In the genomic region with DNA sequence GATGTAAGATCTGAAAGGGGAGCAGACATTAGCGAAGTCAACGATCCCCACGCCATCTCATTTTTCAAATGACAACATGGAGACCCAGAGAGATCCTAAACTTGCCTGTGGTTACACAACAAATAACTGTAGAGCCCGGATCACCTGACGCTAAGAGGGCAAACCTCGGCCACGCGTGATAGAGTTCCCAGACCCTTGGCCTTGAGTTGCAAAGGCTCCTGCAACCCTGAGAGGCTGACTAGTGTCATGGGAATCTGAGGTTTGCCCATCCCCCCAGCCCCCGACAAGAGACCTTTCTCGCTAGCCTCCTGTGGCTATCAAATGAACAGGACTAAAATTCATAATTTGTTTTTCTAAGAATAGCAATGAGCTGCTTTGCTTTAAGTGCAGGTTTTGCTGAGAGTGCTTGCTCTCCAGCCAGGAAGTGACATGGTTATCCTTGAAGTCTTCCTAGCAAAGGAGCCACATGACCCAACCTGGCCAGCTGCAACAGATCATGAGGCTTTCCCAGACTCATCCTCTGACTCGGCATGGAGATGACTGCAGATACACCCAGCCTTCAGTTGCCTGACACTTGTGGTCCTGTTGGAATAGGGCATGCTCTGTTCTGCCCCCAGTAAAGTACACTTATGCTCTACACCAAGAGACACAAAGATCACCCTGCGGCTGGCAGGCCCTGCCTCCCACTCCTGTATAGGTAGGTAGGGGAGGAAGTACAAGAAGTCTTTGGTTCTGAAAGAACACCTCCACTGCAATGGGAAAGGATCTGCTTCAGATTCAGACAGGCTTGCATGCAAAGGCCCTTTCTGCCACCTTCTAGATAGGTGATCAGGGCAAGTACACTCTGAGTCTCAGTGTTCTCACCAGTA, we compare ENCODE assay signal across 1 cellular context.
TF ChIP-seq lines count a peak whose summit lies in the region.

No MANE protein-coding gene starts in this region.

TF ChIP-seq in IMR-90, 13 proteins besides CTCF, POLR2A, EP300 and RAD21:
- TF ChIP-seq USF2 (IDR thresholded peaks at IDR 0.05; ENCODE audit: low read depth, low read length) (no peak), MXI1 (IDR thresholded peaks at IDR 0.05; ENCODE audit: borderline replicate concordance, low read depth, low read length) (no peak), RCOR1 (IDR thresholded peaks at IDR 0.05; ENCODE audit: insufficient replicate concordance, low read length) (no peak), MAFK (IDR thresholded peaks at IDR 0.05; ENCODE audit: low read depth, low read length) (no peak), MAZ (IDR thresholded peaks at IDR 0.05; ENCODE audit: borderline replicate concordance, low read depth, low read length) (no peak), RFX5 (IDR thresholded peaks at IDR 0.05; ENCODE audit: low read depth, low read length) (no peak), SMC3 (IDR thresholded peaks at IDR 0.05; ENCODE audit: low read depth, low read length) (no peak), CEBPB (IDR thresholded peaks at IDR 0.05; ENCODE audit: low read depth, low read length) (no peak), BHLHE40 (IDR thresholded peaks at IDR 0.05; ENCODE audit: low read depth, low read length) (no peak), CHD1 (IDR thresholded peaks at IDR 0.05; ENCODE audit: low read depth, low read length) (no peak), FOS (IDR thresholded peaks at IDR 0.05; ENCODE audit: low read depth, low read length) (no peak), NFE2L2 (IDR thresholded peaks at IDR 0.05; ENCODE audit: low read depth, low read length) (no peak)
- TF ChIP-seq, protein P1, sequence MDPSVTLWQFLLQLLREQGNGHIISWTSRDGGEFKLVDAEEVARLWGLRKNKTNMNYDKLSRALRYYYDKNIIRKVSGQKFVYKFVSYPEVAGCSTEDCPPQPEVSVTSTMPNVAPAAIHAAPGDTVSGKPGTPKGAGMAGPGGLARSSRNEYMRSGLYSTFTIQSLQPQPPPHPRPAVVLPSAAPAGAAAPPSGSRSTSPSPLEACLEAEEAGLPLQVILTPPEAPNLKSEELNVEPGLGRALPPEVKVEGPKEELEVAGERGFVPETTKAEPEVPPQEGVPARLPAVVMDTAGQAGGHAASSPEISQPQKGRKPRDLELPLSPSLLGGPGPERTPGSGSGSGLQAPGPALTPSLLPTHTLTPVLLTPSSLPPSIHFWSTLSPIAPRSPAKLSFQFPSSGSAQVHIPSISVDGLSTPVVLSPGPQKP (IDR thresholded peaks at IDR 0.05; ENCODE audit: borderline replicate concordance, low read depth, low read length): no peak
